In the genomic region with DNA sequence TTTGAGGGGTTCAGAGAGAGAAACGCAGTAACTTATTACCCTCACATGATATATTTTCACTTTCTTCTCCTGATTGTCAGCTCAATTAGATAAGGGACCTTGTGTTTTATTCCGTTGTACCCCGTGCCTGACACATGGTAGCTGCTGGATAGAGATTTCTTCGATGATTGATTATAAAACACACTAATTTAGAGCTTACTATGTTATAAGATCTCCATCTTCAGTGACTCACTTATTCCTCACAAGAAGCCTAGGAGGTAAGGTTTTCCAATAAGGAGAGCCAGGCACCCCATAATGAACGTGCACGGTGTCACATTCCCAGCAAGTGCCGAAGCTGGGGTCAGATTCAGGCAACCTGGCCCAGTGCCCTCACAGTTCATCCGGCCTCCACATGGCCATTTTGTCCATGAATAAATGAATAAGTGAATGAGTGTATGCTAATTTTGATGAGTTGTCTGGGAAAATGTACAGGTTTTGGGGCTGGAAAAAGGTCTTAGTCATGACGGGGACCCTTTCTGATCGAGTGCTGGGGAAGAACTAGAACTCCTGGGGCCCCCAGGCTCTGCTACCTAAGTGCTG, we compare ENCODE assay signal across 8 cellular contexts.
DNase-seq lines count a peak whose midpoint lies in the region; ATAC-seq and TF ChIP-seq lines count a peak whose summit lies in the region.

No MANE protein-coding gene starts in this region.

- H3K4me1 ChIP-seq in NT2/D1 (ENCODE audit: insufficient read depth, insufficient read length), result peaks cover 3% of the 10 kb centered on the region
- peaks cover 4% of the 10 kb centered on the region for H3K4me1 ChIP-seq in endocrine pancreas (ENCODE audit: control insufficient read depth, insufficient read depth, low read length)

- H3K9me3 ChIP-seq in NT2/D1 (ENCODE audit: insufficient read depth, low read length) (peaks cover 24% of the 10 kb centered on the region), endocrine pancreas (ENCODE audit: control insufficient read depth, low read length) (no peaks in the 10 kb centered on the region), neural cell (ENCODE audit: low read length) (no peaks in the 10 kb centered on the region)

- peak overlapping the region; percentile 46 for H2AFZ ChIP-seq in neural cell (ENCODE audit: low read depth, low read length)

- H3K4me3 ChIP-seq in NT2/D1 (ENCODE audit: insufficient read length, low read depth), result peak overlapping the region; percentile 77
- peak overlapping the region; percentile 94 for H3K4me3 ChIP-seq in endocrine pancreas (ENCODE audit: control insufficient read depth, insufficient read depth, low read length)
- peak overlapping the region; percentile 81 for H3K4me3 ChIP-seq in neural cell (ENCODE audit: low read length)

- H3K36me3 ChIP-seq in NT2/D1 (ENCODE audit: insufficient read depth, insufficient read length, low read length) (no peaks in the 10 kb centered on the region), endocrine pancreas (ENCODE audit: control insufficient read depth, insufficient read depth, low read length) (no peaks in the 10 kb centered on the region), neural cell (ENCODE audit: insufficient read depth, low read length) (no peaks in the 10 kb centered on the region)

- no peaks in the 10 kb centered on the region for H3K9me2 ChIP-seq in neural cell (ENCODE audit: insufficient read depth, low read length)

- DNase-seq in EH (ENCODE audit: low read depth) (peak; percentile 22), NT2/D1 (ENCODE audit: low read depth, low spot score) (no peak)
- DNase-seq in effector CD4-positive, alpha-beta T cell, result no peak
- no peak for DNase-seq in stimulated activated CD4-positive, alpha-beta T cell treated with anti-CD3 and anti-CD28 coated beads, Interleukin-4, amount 100 ng/mL, for 1 hour

- no peak for TF ChIP-seq CTCF in neural cell (IDR thresholded peaks at IDR 0.05; ENCODE audit: poor library complexity, severe bottlenecking)

- ATAC-seq in GM18907 (IDR thresholded peaks at IDR 0.05; ENCODE audit: unreplicated experiment), result no peak
- ATAC-seq in GM21515 (IDR thresholded peaks at IDR 0.05; ENCODE audit: unreplicated experiment), result no peak

- no peaks in the 10 kb centered on the region for H3F3A ChIP-seq in neural cell (ENCODE audit: insufficient read depth, low read length, poor library complexity, severe bottlenecking)

- H3K27me3 ChIP-seq in NT2/D1 (ENCODE audit: insufficient read depth, insufficient read length) (peaks cover 14% of the 10 kb centered on the region), endocrine pancreas (ENCODE audit: control insufficient read depth, insufficient read depth, low read length) (no peaks in the 10 kb centered on the region), neural cell (ENCODE audit: insufficient read depth, low read depth, low read length) (no peaks in the 10 kb centered on the region)

- peak overlapping the region; percentile 84 for H3K9ac ChIP-seq in NT2/D1 (ENCODE audit: insufficient read length, low read depth)
- H3K9ac ChIP-seq in endocrine pancreas (ENCODE audit: control insufficient read depth, insufficient read depth, low read length), result peak overlapping the region; percentile 90
- peak overlapping the region; percentile 70 for H3K9ac ChIP-seq in neural cell (ENCODE audit: low read length)

- TF ChIP-seq EP300 in neural cell (conservative IDR thresholded peaks at IDR 0.05; ENCODE audit: poor library complexity, severe bottlenecking), result no peak

- peak overlapping the region; percentile 31 for H3K4me2 ChIP-seq in neural cell (ENCODE audit: low read length)

- peak overlapping the region; percentile 60 for H3K27ac ChIP-seq in neural cell (ENCODE audit: low read length)

- H3K79me2 ChIP-seq in neural cell (replicated peaks; ENCODE audit: insufficient read depth, low read length), result no peaks in the 10 kb centered on the region

- TF ChIP-seq RAD21 in neural cell (conservative IDR thresholded peaks at IDR 0.05), result no peak

- H4K20me1 ChIP-seq in neural cell (ENCODE audit: insufficient read depth), result no peaks in the 10 kb centered on the region

TF ChIP-seq in neural cell, 6 proteins besides CTCF, POLR2A, EP300 and RAD21:
- no peak for TF ChIP-seq MXI1 (conservative IDR thresholded peaks at IDR 0.05; ENCODE audit: poor library complexity, severe bottlenecking)
- TF ChIP-seq TAF1 (IDR thresholded peaks at IDR 0.05; ENCODE audit: low read depth), result no peak
- TF ChIP-seq EZH2 (IDR thresholded peaks at IDR 0.05; ENCODE audit: borderline replicate concordance, insufficient read depth, low read length, poor library complexity, severe bottlenecking), result no peak
- no peak for TF ChIP-seq POLR2AphosphoS5 (IDR thresholded peaks at IDR 0.05)
- no peak for TF ChIP-seq REST (IDR thresholded peaks at IDR 0.05; ENCODE audit: borderline replicate concordance)
